In genomic region chr11:61908730-61909622, GRCh38 we compare ENCODE assay signal across 1 cellular context.
TF ChIP-seq lines count a peak whose summit lies in the region.

No MANE protein-coding gene starts in this region.

TF ChIP-seq in H1, 55 proteins besides CTCF, POLR2A, EP300 and RAD21:
- TF ChIP-seq SAP30 (IDR thresholded peaks at IDR 0.05; ENCODE audit: insufficient read depth, insufficient replicate concordance, low read length), result no peak
- TF ChIP-seq TCF12 (IDR thresholded peaks at IDR 0.05; ENCODE audit: low read depth, low read length), result no peak
- no peak for TF ChIP-seq PHF8 (conservative IDR thresholded peaks at IDR 0.05; ENCODE audit: low read depth, low read length)
- TF ChIP-seq ATF2 (IDR thresholded peaks at IDR 0.05; ENCODE audit: low read length), result no peak
- TF ChIP-seq TEAD4 (IDR thresholded peaks at IDR 0.05; ENCODE audit: low read depth, low read length), result no peak
- no peak for TF ChIP-seq GTF2F1 (IDR thresholded peaks at IDR 0.05; ENCODE audit: borderline replicate concordance, low read depth, low read length)
- TF ChIP-seq RBBP5 (IDR thresholded peaks at IDR 0.05; ENCODE audit: borderline replicate concordance, low read depth, low read length), result 0 out of 2 replicates have a peak, but pooled peaks have one; percentile 32
- peak; percentile 28; the same call in 1 of the 2 replicates for TF ChIP-seq MAFK (IDR thresholded peaks at IDR 0.05; ENCODE audit: low read depth, low read length)
- no peak for TF ChIP-seq NRF1 (IDR thresholded peaks at IDR 0.05; ENCODE audit: low read depth, low read length)
- no peak for TF ChIP-seq SP2 (IDR thresholded peaks at IDR 0.05; ENCODE audit: low read length)
- no peak for TF ChIP-seq POLR2AphosphoS5 (IDR thresholded peaks at IDR 0.05; ENCODE audit: low read depth, low read length)
TF ChIP-seq in H1: peak in this region for 2.
